Comparison of ENCODE assay signal across 10 cellular contexts in genomic region chr7:133976140-133976539, GRCh38.
"Had no signal": no experiment of that assay in that cellular context is flagged by ENCODE, and none has a peak within 500 bp of the region (broad histone marks: within the 10 kb centered on the region; RNA-seq: fewer than 3 reads in every experiment).

No MANE protein-coding gene starts in this region.

- H3K4me2 ChIP-seq: GM23338, KMS-11 had no signal

- DNase-seq: H9, HCEC 1CT, KBM-7 had no signal

- H2AFZ ChIP-seq: GM23338 had no signal

- FAIRE-seq: H1, H54, HepG2 had no signal

- H3K4me3 Mint-ChIP-seq: GM23338, H9 had no signal

- H3K9me3 Mint-ChIP-seq: GM23338, H9, IgD-negative memory B cell had no signal

- H3K27ac ChIP-seq: HL-60, KMS-11 had no signal

- H3K27ac Mint-ChIP-seq: GM23338, H9, IgD-negative memory B cell had no signal

- ATAC-seq: GM23338, HepG2 had no signal

- H3K9ac ChIP-seq: KMS-11 had no signal

- H3K4me3 ChIP-seq: GM23338 had no signal

- H3K27me3 Mint-ChIP-seq: IgD-negative memory B cell had no signal
